1 cellular context compared by ENCODE assay signal in genomic region chr6:31948306-31948705, GRCh38.
TF ChIP-seq lines count a peak whose summit lies in the region.

No MANE protein-coding gene starts in this region.

TF ChIP-seq in K562, 482 proteins besides CTCF, POLR2A, EP300 and RAD21 (continued from another document and continues in another):
- TF ChIP-seq ZBTB40 (IDR thresholded peaks at IDR 0.05) (peak; percentile 35; the same call in 1 of the 2 replicates), ZBTB40 (CRISPR knock-in tag; IDR thresholded peaks at IDR 0.05) (no peak), ZNF318 (IDR thresholded peaks at IDR 0.05; ENCODE audit: borderline replicate concordance in 1 of 2, low read depth in 1 of 2) (no peak), GATAD2B (IDR thresholded peaks at IDR 0.05; ENCODE audit: borderline replicate concordance) (no peak), RFX7 (CRISPR knock-in tag; IDR thresholded peaks at IDR 0.05) (no peak), ZBTB26 (CRISPR knock-in tag; IDR thresholded peaks at IDR 0.05) (0 out of 2 replicates have a peak, but pooled peaks have one; percentile 23), GABPB2 (CRISPR knock-in tag; conservative IDR thresholded peaks at IDR 0.05) (no peak), MEF2A (IDR thresholded peaks at IDR 0.05; ENCODE audit: control insufficient read depth, low read depth, low read length) (no peak), ZNF354B (CRISPR knock-in tag; IDR thresholded peaks at IDR 0.05) (no peak), HEY1 (CRISPR knock-in tag; IDR thresholded peaks at IDR 0.05; ENCODE audit: borderline replicate concordance) (no peak), NR2C2 (CRISPR knock-in tag; IDR thresholded peaks at IDR 0.05) (peak; percentile 61; the same call in 1 of the 2 replicates), NR2C2 (tag; IDR thresholded peaks at IDR 0.05) (peak; percentile 81; the same call in 1 of the 2 replicates), NFRKB (IDR thresholded peaks at IDR 0.05; ENCODE audit: low read depth) (no peak; the same call in 1 of the 2 replicates), POLR3A (IDR thresholded peaks at IDR 0.05; ENCODE audit: borderline replicate concordance, extremely low read depth, insufficient read depth, insufficient read length) (no peak), STAT6 (CRISPR knock-in tag; IDR thresholded peaks at IDR 0.05) (no peak), HIVEP1 (CRISPR knock-in tag; IDR thresholded peaks at IDR 0.05) (no peak), FOXM1 (IDR thresholded peaks at IDR 0.05; ENCODE audit: low read depth) (no peak), FOXM1 (CRISPR knock-in tag; IDR thresholded peaks at IDR 0.05; ENCODE audit: low read depth) (no peak), ZNF347 (CRISPR knock-in tag; IDR thresholded peaks at IDR 0.05; ENCODE audit: low read depth) (no peak), NR2C1 (IDR thresholded peaks at IDR 0.05) (peak; percentile 72), NR2C1 (tag; IDR thresholded peaks at IDR 0.05) (peak; percentile 61), BACH1 (tag; IDR thresholded peaks at IDR 0.05) (no peak), SAP30 (IDR thresholded peaks at IDR 0.05; ENCODE audit: borderline replicate concordance, insufficient read depth, low read depth, low read length, poor library complexity, severe bottlenecking) (no peak), ZNF217 (CRISPR knock-in tag; IDR thresholded peaks at IDR 0.05) (no peak), ZNF239 (CRISPR knock-in tag; IDR thresholded peaks at IDR 0.05) (no peak), AFF1 (IDR thresholded peaks at IDR 0.05; ENCODE audit: low read depth in 1 of 2, partially characterized antibody in 2 of 2) (peak in 1 of 2 experiments; percentile 17), TFE3 (CRISPR knock-in tag; IDR thresholded peaks at IDR 0.05) (no peak), MTF1 (CRISPR knock-in tag; IDR thresholded peaks at IDR 0.05; ENCODE audit: borderline replicate concordance) (no peak)
